In genomic region chr11:111541209-111542061, GRCh38 we compare ENCODE assay signal across 8 cellular contexts. TPM values are rescaled to one million over a fixed set of nuclear protein-coding genes. Genes with fewer than 3 reads are reported as not detected.
A peak's percentile ranks its signal among the peaks of the same experiment; 100 is the strongest.
DNase-seq lines count a peak whose midpoint lies in the region; ATAC-seq lines count a peak whose summit lies in the region.

No MANE protein-coding gene starts in this region.

- H3K27me3 ChIP-seq in adipocyte (replicated peaks; ENCODE audit: control insufficient read depth, insufficient read depth, low read length): no peaks in the 10 kb centered on the region

- peak overlapping the region; percentile 75 for H3K9ac ChIP-seq in adipocyte (ENCODE audit: low read length)

- intact Hi-C loops in left ventricle myocardium superior (cut with micrococcal nuclease) (no loop called here), posterior cingulate gyrus (cut with DNase I) (no loop called here)

- H3K27ac Mint-ChIP-seq in activated naive CD4-positive, alpha-beta T cell treated with anti-CD3 and anti-CD28 coated beads, Interleukin-2, amount 10 ng/mL, durations not matched to agents 7 days and 5 days: no peak overlapping the region

- H3K4me3 Mint-ChIP-seq in activated naive CD4-positive, alpha-beta T cell treated with anti-CD3 and anti-CD28 coated beads, Interleukin-2, amount 10 ng/mL, durations not matched to agents 7 days and 5 days: peak overlapping the region; percentile 46

- H3K27me3 Mint-ChIP-seq in activated naive CD4-positive, alpha-beta T cell treated with anti-CD3 and anti-CD28 coated beads, Interleukin-2, amount 10 ng/mL, durations not matched to agents 7 days and 5 days: peaks cover 70% of the 10 kb centered on the region

- peaks cover 5% of the 10 kb centered on the region for H3K4me1 ChIP-seq in adipocyte (ENCODE audit: control insufficient read depth, insufficient read depth, low read length)

- H3K36me3 ChIP-seq in adipocyte (ENCODE audit: control insufficient read depth, insufficient read depth, low read length, severe bottlenecking): peaks cover 17% of the 10 kb centered on the region

- H3K4me3 ChIP-seq in adipocyte (ENCODE audit: low read length): peak overlapping the region; percentile 81

- CTCF ChIA-PET in activated naive CD4-positive, alpha-beta T cell treated with anti-CD3 and anti-CD28 coated beads, Interleukin-2, amount 10 ng/mL, durations not matched to agents 7 days and 5 days (lab: Charles Lee): interaction anchor here (2.1 to 3.9 kb wide), 2 partner anchors 28 to 87 kb away, joined by 8 to 15 read pairs; no protein-coding TSS in a partner anchor

- peaks cover 28% of the 10 kb centered on the region for H3K4me1 Mint-ChIP-seq in activated naive CD4-positive, alpha-beta T cell treated with anti-CD3 and anti-CD28 coated beads, Interleukin-2, amount 10 ng/mL, durations not matched to agents 7 days and 5 days

- DNase-seq in activated naive CD4-positive, alpha-beta T cell treated with anti-CD3 and anti-CD28 coated beads, Interleukin-2, amount 10 ng/mL, durations not matched to agents 7 days and 5 days: no peak
- DNase-seq in activated naive CD4-positive, alpha-beta T cell treated with anti-CD3 and anti-CD28 coated beads, Interleukin-2, amount 50 U/mL, for 16 hours: no peak
- peak; percentile 91 for DNase-seq in adipocyte (ENCODE audit: low read depth)
- peak; percentile 75 for DNase-seq in left ventricle myocardium superior
- peak in 7 of 10 donors; percentile 21 to 86 (median 55) for DNase-seq in posterior cingulate gyrus

- H3K36me3 Mint-ChIP-seq in activated naive CD4-positive, alpha-beta T cell treated with anti-CD3 and anti-CD28 coated beads, Interleukin-2, amount 10 ng/mL, durations not matched to agents 7 days and 5 days: no peaks in the 10 kb centered on the region

- ATAC-seq in left ventricle myocardium superior (peak; percentile 71), HG03469 (IDR thresholded peaks at IDR 0.05; ENCODE audit: unreplicated experiment) (no peak), GM19463 (IDR thresholded peaks at IDR 0.05; ENCODE audit: unreplicated experiment) (no peak), GM21367 (IDR thresholded peaks at IDR 0.05; ENCODE audit: unreplicated experiment) (no peak)

- H3K9me3 ChIP-seq in adipocyte (ENCODE audit: control insufficient read depth, low read length): no peaks in the 10 kb centered on the region

- H3K9me3 Mint-ChIP-seq in activated naive CD4-positive, alpha-beta T cell treated with anti-CD3 and anti-CD28 coated beads, Interleukin-2, amount 10 ng/mL, durations not matched to agents 7 days and 5 days: peaks cover 2% of the 10 kb centered on the region

RNA-seq across cellular contexts. Expression of gene LAYN, which starts 0.9 kb away (rescaled TPM):
- 3.8 TPM for total RNA-seq in left ventricle myocardium superior

RNA-seq across cellular contexts. Expression of gene HOATZ, which starts 26.9 kb away (rescaled TPM):
- total RNA-seq in left ventricle myocardium superior: not detected

RNA-seq across cellular contexts. Expression of gene BTG4, which starts 29.2 kb away (rescaled TPM):
- total RNA-seq in left ventricle myocardium superior: not detected

Comparison
In these comparisons a context has a peak if more than half of its experiments do, and no peak if none do; other contexts are left out.
1. DNase-seq: peak in adipocyte (single experiment), left ventricle myocardium superior (single experiment) and posterior cingulate gyrus (7 of 10); none in activated naive CD4-positive, alpha-beta T cell treated with anti-CD3 and anti-CD28 coated beads, Interleukin-2, amount 10 ng/mL, durations not matched to agents 7 days and 5 days (single experiment) and activated naive CD4-positive, alpha-beta T cell treated with anti-CD3 and anti-CD28 coated beads, Interleukin-2, amount 50 U/mL, for 16 hours (single experiment).